In genomic region chr10:119031496-119032059, GRCh38 we compare ENCODE assay signal across 1 cellular context.
TF ChIP-seq lines count a peak whose summit lies in the region.

No MANE protein-coding gene starts in this region.

TF ChIP-seq in GM23338, 12 proteins besides CTCF, POLR2A, EP300 and RAD21:
- TF ChIP-seq ZNF462 (CRISPR knock-in tag; IDR thresholded peaks at IDR 0.05), result no peak
- TF ChIP-seq JUNB (IDR thresholded peaks at IDR 0.05; ENCODE audit: unreplicated experiment), result no peak
- no peak for TF ChIP-seq NANOG (IDR thresholded peaks at IDR 0.05; ENCODE audit: borderline replicate concordance)
- no peak for TF ChIP-seq CREB1 (CRISPR knock-in tag; IDR thresholded peaks at IDR 0.05; ENCODE audit: low read depth)
- no peak for TF ChIP-seq ETS1 (IDR thresholded peaks at IDR 0.05)
- no peak for TF ChIP-seq EZH2phosphoT487 (IDR thresholded peaks at IDR 0.05; ENCODE audit: unreplicated experiment)
- no peak for TF ChIP-seq REST (IDR thresholded peaks at IDR 0.05; ENCODE audit: unreplicated experiment)
- no peak for TF ChIP-seq ZNF114 (CRISPR knock-in tag; IDR thresholded peaks at IDR 0.05)
- TF ChIP-seq ZNF331 (CRISPR knock-in tag; IDR thresholded peaks at IDR 0.05; ENCODE audit: low read depth), result no peak
- no peak for TF ChIP-seq POLR2AphosphoS5 (IDR thresholded peaks at IDR 0.05; ENCODE audit: low read depth)
- TF ChIP-seq STAT1 (IDR thresholded peaks at IDR 0.05; ENCODE audit: unreplicated experiment), result no peak
- no peak for TF ChIP-seq EZH2 (IDR thresholded peaks at IDR 0.05; ENCODE audit: low read depth, unreplicated experiment)
